Comparison of ENCODE assay signal across 8 cellular contexts in the genomic region with DNA sequence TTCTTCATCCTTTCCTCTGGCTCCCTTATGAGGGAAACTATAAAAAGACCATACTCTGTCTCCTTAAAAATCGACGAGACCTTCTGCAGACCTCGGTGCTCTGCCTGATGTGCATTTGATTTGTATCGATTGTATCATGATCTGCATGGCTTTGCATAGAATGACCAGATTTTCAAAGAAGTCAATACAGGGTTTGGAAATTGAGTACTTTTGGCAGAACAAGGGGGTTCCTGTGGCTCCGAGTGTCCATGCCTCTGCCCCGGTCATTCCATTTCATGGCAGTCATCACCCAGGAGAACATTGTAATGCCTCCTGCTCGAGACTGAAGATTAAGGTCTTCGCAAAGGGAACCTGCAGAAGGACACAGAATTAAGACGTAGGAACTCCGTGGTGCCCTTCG. TPM values are rescaled to one million over a fixed set of nuclear protein-coding genes. Genes with fewer than 3 reads are reported as not detected.
DNase-seq lines count a peak whose midpoint lies in the region; ATAC-seq, FAIRE-seq and TF ChIP-seq lines count a peak whose summit lies in the region.

No MANE protein-coding gene starts in this region.

- H3K36me3 ChIP-seq in gastroesophageal sphincter (peaks cover 0 to 24% of the 10 kb centered on the region in 2 donors), skeletal muscle tissue (ENCODE audit: control insufficient read depth in 3 of 3, insufficient read depth in 3 of 3, low read length in 3 of 3) (peaks cover 15 to 23% (median 18%) of the 10 kb centered on the region in 3 donors)

- H3K27ac ChIP-seq in gastroesophageal sphincter (peak overlapping the region; percentile 45 to 92 (median 90)), skeletal muscle tissue (ENCODE audit: low read depth, low read length) (peak overlapping the region; percentile 83)

- H3K9ac ChIP-seq in skeletal muscle tissue (ENCODE audit: low read depth in 1 of 3, low read length in 3 of 3): peak overlapping the region; percentile 87 to 92 (median 90)

- DNase-seq in stimulated activated naive CD8-positive, alpha-beta T cell treated with anti-CD3 and anti-CD28 coated beads, Interleukin-15, Interleukin-2, amounts not matched to agents 100 U/mL and 50 U/mL, for 24 hours: no peak
- DNase-seq in T-helper 17 cell: no peak
- no peak for DNase-seq in inferior parietal cortex (ENCODE audit: extremely low spot score)
- DNase-seq in RCC 7860 (ENCODE audit: low spot score): no peak
- no peak for DNase-seq in stimulated activated naive CD4-positive, alpha-beta T cell treated with Interleukin-2 at 50 U/mL for 16 hours (lab: John Stamatoyannopoulos, UW)

- H3K27me3 ChIP-seq in gastroesophageal sphincter (no peaks in the 10 kb centered on the region), skeletal muscle tissue (ENCODE audit: control insufficient read depth in 3 of 3, insufficient read depth in 3 of 3, low read length in 3 of 3) (no peaks in the 10 kb centered on the region)

- H3K4me1 Mint-ChIP-seq in stimulated activated naive CD8-positive, alpha-beta T cell treated with anti-CD3 and anti-CD28 coated beads, Interleukin-15, Interleukin-2, amounts not matched to agents 100 ng/mL and 50 ng/mL, for 24 hours (ENCODE audit: low read depth): peaks cover 61% of the 10 kb centered on the region
- peaks cover 45% of the 10 kb centered on the region for H3K4me1 Mint-ChIP-seq in T-helper 17 cell

- peaks cover 0 to 37% (median 15%) of the 10 kb centered on the region in 3 donors for H3K4me1 ChIP-seq in gastroesophageal sphincter
- peaks cover 15 to 45% (median 21%) of the 10 kb centered on the region in 3 donors for H3K4me1 ChIP-seq in skeletal muscle tissue (ENCODE audit: control insufficient read depth in 3 of 3, insufficient read depth in 3 of 3, low read length in 3 of 3)

- no peaks in the 10 kb centered on the region for H3K27me3 Mint-ChIP-seq in stimulated activated naive CD8-positive, alpha-beta T cell treated with anti-CD3 and anti-CD28 coated beads, Interleukin-15, Interleukin-2, amounts not matched to agents 100 ng/mL and 50 ng/mL, for 24 hours
- H3K27me3 Mint-ChIP-seq in T-helper 17 cell: no peaks in the 10 kb centered on the region

- TF ChIP-seq CTCF in gastroesophageal sphincter (IDR thresholded peaks at IDR 0.05): no peak

- 0% methylated on average over 7 to 11 of the region's 11 CpGs for WGBS in gastroesophageal sphincter (ENCODE audit: low coverage in 1 of 2), 2 donors

- TF ChIP-seq POLR2A in gastroesophageal sphincter (IDR thresholded peaks at IDR 0.05): no peak

- H3K4me3 Mint-ChIP-seq in stimulated activated naive CD8-positive, alpha-beta T cell treated with anti-CD3 and anti-CD28 coated beads, Interleukin-15, Interleukin-2, amounts not matched to agents 100 ng/mL and 50 ng/mL, for 24 hours: peak overlapping the region; percentile 95
- H3K4me3 Mint-ChIP-seq in T-helper 17 cell: peak overlapping the region; percentile 96

- H3K4me3 ChIP-seq in gastroesophageal sphincter (peak overlapping the region; percentile 54 to 79), skeletal muscle tissue (ENCODE audit: low read length in 3 of 3) (peak overlapping the region; percentile 89 to 92 (median 91))

- H3K9me3 ChIP-seq in T-helper 17 cell (ENCODE audit: control insufficient read depth, low read length, poor library complexity, severe bottlenecking): no peaks in the 10 kb centered on the region
- no peaks in the 10 kb centered on the region for H3K9me3 ChIP-seq in gastroesophageal sphincter
- no peaks in the 10 kb centered on the region for H3K9me3 ChIP-seq in skeletal muscle tissue (ENCODE audit: control insufficient read depth in 3 of 3, low read length in 3 of 3)

- H3K36me3 Mint-ChIP-seq in stimulated activated naive CD8-positive, alpha-beta T cell treated with anti-CD3 and anti-CD28 coated beads, Interleukin-15, Interleukin-2, amounts not matched to agents 100 ng/mL and 50 ng/mL, for 24 hours (ENCODE audit: low read depth): peaks cover 58% of the 10 kb centered on the region
- H3K36me3 Mint-ChIP-seq in T-helper 17 cell (ENCODE audit: low read depth): peaks cover 5% of the 10 kb centered on the region

- no peak for ATAC-seq in stimulated activated naive CD8-positive, alpha-beta T cell treated with anti-CD3 and anti-CD28 coated beads, Interleukin-15, Interleukin-2, amounts not matched to agents 100 U/mL and 50 U/mL, for 24 hours
- no peak for ATAC-seq in T-helper 17 cell
- ATAC-seq in gastroesophageal sphincter: no peak

- no peak for FAIRE-seq in RCC 7860 (lab: Jason Lieb, UNC)

- H3K9me3 Mint-ChIP-seq in stimulated activated naive CD8-positive, alpha-beta T cell treated with anti-CD3 and anti-CD28 coated beads, Interleukin-15, Interleukin-2, amounts not matched to agents 100 ng/mL and 50 ng/mL, for 24 hours: no peaks in the 10 kb centered on the region

- H3K27ac Mint-ChIP-seq in stimulated activated naive CD8-positive, alpha-beta T cell treated with anti-CD3 and anti-CD28 coated beads, Interleukin-15, Interleukin-2, amounts not matched to agents 100 ng/mL and 50 ng/mL, for 24 hours: peak overlapping the region; percentile 96
- peak overlapping the region; percentile 49 for H3K27ac Mint-ChIP-seq in T-helper 17 cell

- TF ChIP-seq EP300 in gastroesophageal sphincter (IDR thresholded peaks at IDR 0.05): no peak

RNA-seq across cellular contexts. Expression of gene CASP2, which starts 0.7 kb away (rescaled TPM):
- 10 to 100 TPM; 49.3 to 52.5 TPM for total RNA-seq in T-helper 17 cell
- total RNA-seq in gastroesophageal sphincter: 10 to 100 TPM; 10.1 to 14.5 (median 13.6) TPM
- total RNA-seq in skeletal muscle tissue: 9.4 TPM

RNA-seq across cellular contexts. Expression of gene TMEM139, which starts 4.1 kb away (rescaled TPM):
- total RNA-seq in T-helper 17 cell: under 1 TPM; 0.77 to 0.86 TPM
- total RNA-seq in gastroesophageal sphincter: 1 to 10 TPM in 1 of 4 donors, under 1 TPM in 2, not detected in 1; 0.40 to 1.4 (median 0.49) TPM
- 1.0 TPM for total RNA-seq in skeletal muscle tissue

RNA-seq across cellular contexts. Expression of gene GSTK1, which starts 25.6 kb away (rescaled TPM):
- total RNA-seq in T-helper 17 cell: 100 to 1,000 TPM; 428 to 433 TPM
- total RNA-seq in gastroesophageal sphincter: 100 to 1,000 TPM in 3 of 4 donors, 10 to 100 TPM in 1; 98.1 to 128 (median 120) TPM
- 61.6 TPM for total RNA-seq in skeletal muscle tissue

RNA-seq across cellular contexts. Expression of gene CLCN1, which starts 27.1 kb away (rescaled TPM):
- total RNA-seq in T-helper 17 cell (not detected), gastroesophageal sphincter (not detected), skeletal muscle tissue (4.7 TPM)
